ENCODE assay signal across 8 cellular contexts in the genomic region with DNA sequence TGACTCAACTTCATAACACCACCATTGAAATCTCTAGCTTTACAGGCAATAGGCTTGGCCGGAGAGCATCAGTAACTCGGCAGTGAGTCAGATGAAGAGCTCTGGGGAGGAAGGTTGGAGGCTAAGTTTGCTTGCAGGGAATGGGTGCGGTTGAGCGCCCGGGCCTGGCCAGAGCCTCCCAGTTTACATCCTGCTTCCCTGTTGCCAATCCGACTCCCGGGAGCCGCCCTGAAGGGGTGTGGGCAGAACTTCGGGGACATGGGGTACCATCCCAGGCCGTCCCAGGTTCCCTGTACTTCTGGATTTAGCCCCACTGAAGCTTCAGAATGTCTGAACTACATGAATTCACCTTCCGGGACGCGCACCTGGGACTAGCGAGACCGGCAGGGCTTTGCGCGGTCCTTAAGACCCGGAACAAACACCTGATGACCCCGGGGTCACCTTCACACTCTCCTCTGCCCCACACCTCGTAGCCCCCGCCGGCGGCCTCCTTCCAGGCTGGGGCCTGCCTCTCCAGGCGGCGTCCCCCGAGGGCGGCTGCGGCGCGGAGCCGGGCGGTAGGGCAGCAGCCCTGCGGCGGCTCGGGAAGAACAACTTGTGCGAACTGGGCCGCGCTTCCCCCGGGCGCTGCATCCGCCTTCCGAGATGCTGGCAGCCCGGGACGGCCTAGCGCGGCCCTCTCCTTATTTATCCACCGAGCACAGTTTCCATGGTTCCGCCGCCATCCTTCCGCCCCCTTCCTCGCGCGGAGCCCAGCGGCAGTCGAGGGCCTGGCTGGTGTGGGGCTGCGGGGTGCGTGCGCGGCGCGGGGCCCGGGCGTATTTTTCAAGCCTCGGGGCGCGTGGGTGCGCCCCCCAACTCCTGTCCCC. TPM values are rescaled to one million over a fixed set of nuclear protein-coding genes. Genes with fewer than 3 reads are reported as not detected.
A peak's percentile ranks its signal among the peaks of the same experiment; 100 is the strongest.
DNase-seq lines count a peak whose midpoint lies in the region; ATAC-seq and TF ChIP-seq lines count a peak whose summit lies in the region.

No MANE protein-coding gene starts in this region.

- TF ChIP-seq CTCF in GM13977 (IDR thresholded peaks at IDR 0.05; ENCODE audit: extremely low read depth, insufficient read depth, missing control alignments) (no peak), breast epithelium (IDR thresholded peaks at IDR 0.05) (no peak), spleen (IDR thresholded peaks at IDR 0.05 in 8 of 11, conservative IDR thresholded peaks at IDR 0.05 in 3 of 11) (peak in 1 of 11 experiments; percentile 4)

- peak; percentile 68 for DNase-seq in GM13977 (ENCODE audit: low spot score)
- DNase-seq in breast epithelium (ENCODE audit: low spot score in 2 of 2), result peak in 1 of 2 donors; percentile 63
- peak; percentile 33 to 38 (median 34) for DNase-seq in immature natural killer cell
- peak; percentile 91 for DNase-seq in spleen
- no peak for DNase-seq in cerebellar nuclear complex (lab: John Stamatoyannopoulos, UW)

- 13 to 33% (median 17%) methylated on average over 28 to 67 of the region's 67 CpGs for WGBS in spleen, 5 donors

- H3K9me3 Mint-ChIP-seq in immature natural killer cell, result no peaks in the 10 kb centered on the region

- no peaks in the 10 kb centered on the region for H3K9me3 ChIP-seq in breast epithelium
- H3K9me3 ChIP-seq in spleen, result no peaks in the 10 kb centered on the region

- in situ Hi-C loops in GM13977 (cut with MboI; ENCODE audit: low pct_unique_long_range_greater_than_20kb, low sequenced_read_pairs, unreplicated experiment), result no loop called here

- peaks cover 4 to 7% of the 10 kb centered on the region in 2 donors for H3K4me1 Mint-ChIP-seq in immature natural killer cell

- no peak for TF ChIP-seq POLR2A in breast epithelium (IDR thresholded peaks at IDR 0.05)
- no peak for TF ChIP-seq POLR2A in spleen (IDR thresholded peaks at IDR 0.05)

- H3K27ac Mint-ChIP-seq in immature natural killer cell, result no peak overlapping the region

- peak overlapping the region; percentile 55 to 70 (median 59) for H3K4me3 Mint-ChIP-seq in immature natural killer cell

- H3K4me1 ChIP-seq in breast epithelium (no peaks in the 10 kb centered on the region), spleen (peaks cover 0 to 63% (median 23%) of the 10 kb centered on the region in 6 donors)

- H3K27me3 Mint-ChIP-seq in immature natural killer cell (ENCODE audit: low read depth in 3 of 3), result peaks cover 2 to 9% (median 7%) of the 10 kb centered on the region in 3 donors

- no peaks in the 10 kb centered on the region for H3K36me3 Mint-ChIP-seq in immature natural killer cell

- H3K27ac ChIP-seq in breast epithelium (peak overlapping the region; percentile 83 to 86), spleen (peak overlapping the region; percentile 67 to 91 (median 84))

- H3K4me3 ChIP-seq in breast epithelium, result peak overlapping the region; percentile 46 to 74 (median 66)
- H3K4me3 ChIP-seq in spleen, result peak overlapping the region; percentile 70 to 95 (median 74)

- H3K36me3 ChIP-seq in breast epithelium, result no peaks in the 10 kb centered on the region
- H3K36me3 ChIP-seq in spleen, result no peaks in the 10 kb centered on the region

- intact Hi-C loops in breast epithelium (cut with DNase I; ENCODE audit: low total_unique reads) (no loop called here), spleen (cut with DNase I; ENCODE audit: low total_unique reads) (no loop called here)

- H3K27me3 ChIP-seq in breast epithelium (no peaks in the 10 kb centered on the region), spleen (replicated peaks in 1 of 7) (peaks cover 0 to 17% (median 0%) of the 10 kb centered on the region in 7 donors)

- ATAC-seq in HG03442 (IDR thresholded peaks at IDR 0.05; ENCODE audit: unreplicated experiment) (peak; percentile 33), SK-N-SH treated with all-trans-retinoic acid at 6 μM for 48 hours (peak; percentile 12; the same call in 2 of the 3 replicates), GM21367 (IDR thresholded peaks at IDR 0.05; ENCODE audit: unreplicated experiment) (no peak)

TF ChIP-seq in SK-N-SH treated with all-trans-retinoic acid at 6 μM for 48 hours, 23 proteins besides CTCF, POLR2A, EP300 and RAD21:
- TF ChIP-seq ARNTL (CRISPR knock-in tag; IDR thresholded peaks at IDR 0.05; ENCODE audit: borderline replicate concordance, low read depth) (no peak), TCF4 (CRISPR knock-in tag; IDR thresholded peaks at IDR 0.05; ENCODE audit: borderline replicate concordance) (no peak), ZC3H10 (CRISPR knock-in tag; IDR thresholded peaks at IDR 0.05) (no peak), BACH2 (CRISPR knock-in tag; IDR thresholded peaks at IDR 0.05; ENCODE audit: borderline replicate concordance) (no peak), CSDC2 (CRISPR knock-in tag; IDR thresholded peaks at IDR 0.05) (no peak), ZFP3 (CRISPR knock-in tag; IDR thresholded peaks at IDR 0.05) (no peak)

RNA-seq across cellular contexts. Expression of gene RREB1, which starts 56.6 kb away (rescaled TPM):
- total RNA-seq in breast epithelium, result 10 to 100 TPM; 36.0 to 39.8 (median 39.7) TPM
- polyA plus RNA-seq in immature natural killer cell, result 1 to 10 TPM in 2 of 3 donors, under 1 TPM in 1; 0.17 to 4.5 (median 3.3) TPM
- total RNA-seq in spleen, result 10 to 100 TPM; 48.5 to 72.0 (median 58.1) TPM
- polyA plus RNA-seq in spleen, result 1 to 10 TPM; 3.2 to 7.4 (median 4.7) TPM

Comparison
In these comparisons a context has a peak if more than half of its experiments do, and no peak if none do; other contexts are left out.
1. DNase-seq: peak in GM13977 (single experiment), immature natural killer cell (3 of 3) and spleen (single experiment); none in cerebellar nuclear complex (0 of 2).